16 cellular contexts compared by ENCODE assay signal in genomic region chr15:46316024-46316423, GRCh38.
DNase-seq lines count a peak whose midpoint lies in the region; ATAC-seq and TF ChIP-seq lines count a peak whose summit lies in the region.
"Had no signal": no experiment of that assay in that cellular context is flagged by ENCODE, and none has a peak within 500 bp of the region (broad histone marks: within the 10 kb centered on the region; RNA-seq: fewer than 3 reads in every experiment).

No MANE protein-coding gene starts in this region.

- TF ChIP-seq POLR2A in gastroesophageal sphincter (IDR thresholded peaks at IDR 0.05) = no peak

- H3K4me1 ChIP-seq in MM.1S (ENCODE audit: low read length) = peaks cover 20% of the 10 kb centered on the region
- H3K4me1 ChIP-seq in gastroesophageal sphincter = no peaks in the 10 kb centered on the region
- H3K4me1 ChIP-seq: BLaER1 treated with 17β-estradiol and CSF1 and Interleukin-3, amounts not matched to agents 10 nM and 100 nM had no signal

- H3K4me1 Mint-ChIP-seq in glutamatergic neuron (ENCODE audit: low read depth, unreplicated experiment) = peaks cover 27% of the 10 kb centered on the region
- no peaks in the 10 kb centered on the region for H3K4me1 Mint-ChIP-seq in activated T-cell treated with anti-CD3 and anti-CD28 coated beads, Interleukin-2, amount 50 U/mL, for 4 hours (ENCODE audit: low read depth)
- H3K4me1 Mint-ChIP-seq: B cell had no signal

- H3K4me3 ChIP-seq in MM.1S (ENCODE audit: low read length) (no peak overlapping the region), gastroesophageal sphincter (no peak overlapping the region)
- H3K4me3 ChIP-seq: BLaER1 treated with 17β-estradiol and CSF1 and Interleukin-3, amounts not matched to agents 10 nM and 100 nM had no signal

- no peaks in the 10 kb centered on the region for H3F3A ChIP-seq in MM.1S (ENCODE audit: insufficient read depth, low read length)

- DNase-seq in Right ventricle myocardium inferior (ENCODE audit: missing footprints) = no peak
- no peak for DNase-seq in cardiac septum (ENCODE audit: low spot score)
- peak; percentile 22 for DNase-seq in MM.1S
- DNase-seq in glutamatergic neuron = no peak
- peak; percentile 58 for DNase-seq in left kidney (ENCODE audit: low read depth, low spot score)
- DNase-seq in stimulated activated naive CD4-positive, alpha-beta T cell treated with Interleukin-2 at 50 U/mL for 16 hours (lab: John Stamatoyannopoulos, UW) = no peak
- no peak for DNase-seq in activated T-cell treated with anti-CD3 and anti-CD28 coated beads, Interleukin-2, amount 50 U/mL, for 4 hours
- DNase-seq: Calu3; CD8-positive, alpha-beta T cell; DMS79 treated with DMSO at 0.1 percent for 48 hours; GF-D8; GOT3; H7 had no signal

- no peak overlapping the region for H3K27ac ChIP-seq in MM.1S (ENCODE audit: low read length)
- no peak overlapping the region for H3K27ac ChIP-seq in gastroesophageal sphincter
- H3K27ac ChIP-seq: BLaER1 treated with 17β-estradiol and CSF1 and Interleukin-3, amounts not matched to agents 10 nM and 100 nM had no signal

- H2AFZ ChIP-seq in MM.1S (ENCODE audit: low read length) = no peak overlapping the region

- H3K27me3 ChIP-seq in MM.1S (replicated peaks; ENCODE audit: insufficient read depth, low read length) (no peaks in the 10 kb centered on the region), gastroesophageal sphincter (no peaks in the 10 kb centered on the region)
- H3K27me3 ChIP-seq: BLaER1 treated with 17β-estradiol and CSF1 and Interleukin-3, amounts not matched to agents 10 nM and 100 nM had no signal

- no peaks in the 10 kb centered on the region for H4K20me1 ChIP-seq in MM.1S (ENCODE audit: insufficient read depth, low read length)
- H4K20me1 ChIP-seq: BLaER1 treated with 17β-estradiol and CSF1 and Interleukin-3, amounts not matched to agents 10 nM and 100 nM had no signal

- no peaks in the 10 kb centered on the region for H3K79me2 ChIP-seq in MM.1S (ENCODE audit: low read length)

- no peak overlapping the region for H3K4me2 ChIP-seq in MM.1S (ENCODE audit: low read depth, low read length)
- H3K4me2 ChIP-seq: BLaER1 treated with 17β-estradiol and CSF1 and Interleukin-3, amounts not matched to agents 10 nM and 100 nM had no signal

- intact Hi-C loops in Right ventricle myocardium inferior (cut with DNase I) (loop anchor here (10.0 kb wide), 2 partner anchors 179 to 601 kb away; no protein-coding TSS in a partner anchor), cardiac septum (cut with DNase I) (no loop called here)

- H3K9me3 ChIP-seq in MM.1S (replicated peaks; ENCODE audit: insufficient read depth, low read length) = no peaks in the 10 kb centered on the region
- H3K9me3 ChIP-seq in gastroesophageal sphincter = no peaks in the 10 kb centered on the region
- H3K9me3 ChIP-seq: BLaER1 treated with 17β-estradiol and CSF1 and Interleukin-3, amounts not matched to agents 10 nM and 100 nM had no signal

- H3K36me3 Mint-ChIP-seq in glutamatergic neuron (ENCODE audit: unreplicated experiment) = no peaks in the 10 kb centered on the region
- H3K36me3 Mint-ChIP-seq in activated T-cell treated with anti-CD3 and anti-CD28 coated beads, Interleukin-2, amount 50 U/mL, for 4 hours (ENCODE audit: insufficient read depth) = no peaks in the 10 kb centered on the region
- H3K36me3 Mint-ChIP-seq: CD8-positive, alpha-beta T cell had no signal

- TF ChIP-seq CTCF in MM.1S (IDR thresholded peaks at IDR 0.05; ENCODE audit: low read length) (no peak), glutamatergic neuron (IDR thresholded peaks at IDR 0.05; ENCODE audit: partially characterized antibody, unreplicated experiment) (no peak), gastroesophageal sphincter (IDR thresholded peaks at IDR 0.05) (no peak)

- peaks cover 11% of the 10 kb centered on the region for H3K9me3 Mint-ChIP-seq in glutamatergic neuron (ENCODE audit: unreplicated experiment)
- no peaks in the 10 kb centered on the region for H3K9me3 Mint-ChIP-seq in activated T-cell treated with anti-CD3 and anti-CD28 coated beads, Interleukin-2, amount 50 U/mL, for 4 hours
- H3K9me3 Mint-ChIP-seq: CD8-positive, alpha-beta T cell had no signal

- no peak for TF ChIP-seq EP300 in gastroesophageal sphincter (IDR thresholded peaks at IDR 0.05)

- H3K27ac Mint-ChIP-seq in glutamatergic neuron (ENCODE audit: unreplicated experiment) = peak overlapping the region; percentile 49
- H3K27ac Mint-ChIP-seq: B cell; CD8-positive, alpha-beta T cell had no signal

- peak; percentile 73 for ATAC-seq in Right ventricle myocardium inferior
- ATAC-seq in gastroesophageal sphincter = no peak
- ATAC-seq in activated T-cell treated with anti-CD3 and anti-CD28 coated beads, Interleukin-2, amount 50 U/mL, for 4 hours = no peak
- ATAC-seq: CD8-positive, alpha-beta T cell had no signal

- peaks cover 3% of the 10 kb centered on the region for H3K27me3 Mint-ChIP-seq in glutamatergic neuron (ENCODE audit: unreplicated experiment)
- H3K27me3 Mint-ChIP-seq in activated T-cell treated with anti-CD3 and anti-CD28 coated beads, Interleukin-2, amount 50 U/mL, for 4 hours (ENCODE audit: low read depth) = no peaks in the 10 kb centered on the region
- H3K27me3 Mint-ChIP-seq: B cell had no signal

- H3K9ac ChIP-seq in MM.1S (ENCODE audit: low read length) = no peak overlapping the region
- H3K9ac ChIP-seq: BLaER1 treated with 17β-estradiol and CSF1 and Interleukin-3, amounts not matched to agents 10 nM and 100 nM had no signal

- WGBS in gastroesophageal sphincter (ENCODE audit: low coverage in 1 of 2), 2 donors = 46 to 75% methylated on average over 1 of the region's 1 CpG

- H3K4me3 Mint-ChIP-seq in glutamatergic neuron (ENCODE audit: unreplicated experiment) = peak overlapping the region; percentile 68
- H3K4me3 Mint-ChIP-seq in activated T-cell treated with anti-CD3 and anti-CD28 coated beads, Interleukin-2, amount 50 U/mL, for 4 hours = no peak overlapping the region
- H3K4me3 Mint-ChIP-seq: B cell; CD8-positive, alpha-beta T cell had no signal

- no peaks in the 10 kb centered on the region for H3K36me3 ChIP-seq in MM.1S (replicated peaks; ENCODE audit: insufficient read depth, low read length)
- no peaks in the 10 kb centered on the region for H3K36me3 ChIP-seq in gastroesophageal sphincter
- H3K36me3 ChIP-seq: BLaER1 treated with 17β-estradiol and CSF1 and Interleukin-3, amounts not matched to agents 10 nM and 100 nM had no signal

- no peaks in the 10 kb centered on the region for H3K9me2 ChIP-seq in MM.1S (replicated peaks; ENCODE audit: insufficient read depth, low read length)

Comparison
In these comparisons a context has a peak if more than half of its experiments do, and no peak if none do; other contexts are left out.
1. DNase-seq: peak in MM.1S (single experiment) and left kidney (single experiment); none in Right ventricle myocardium inferior (single experiment), cardiac septum (single experiment), glutamatergic neuron (single experiment), stimulated activated naive CD4-positive, alpha-beta T cell treated with Interleukin-2 at 50 U/mL for 16 hours (single experiment) and activated T-cell treated with anti-CD3 and anti-CD28 coated beads, Interleukin-2, amount 50 U/mL, for 4 hours (single experiment).